22 cellular contexts compared by ENCODE assay signal in genomic region chr19:33673258-33673875, GRCh38. TPM values are rescaled to one million over a fixed set of nuclear protein-coding genes. Genes with fewer than 3 reads are reported as not detected.
DNase-seq lines count a peak whose midpoint lies in the region; FAIRE-seq and TF ChIP-seq lines count a peak whose summit lies in the region.
"Had no signal": no experiment of that assay in that cellular context is flagged by ENCODE, and none has a peak within 500 bp of the region (broad histone marks: within the 10 kb centered on the region; RNA-seq: fewer than 3 reads in every experiment).

No MANE protein-coding gene starts in this region.

- no peak overlapping the region for H2BK120ac ChIP-seq in trophoblast cell (ENCODE audit: insufficient read depth, low read length, poor library complexity)

- intact Hi-C loops in kidney (cut with DNase I) = no loop called here
- intact Hi-C loops in prostate gland (cut with DNase I) = no loop called here

- H2AK5ac ChIP-seq in trophoblast cell (ENCODE audit: low read length) = no peak overlapping the region

- H3K4me2 ChIP-seq in trophoblast cell (ENCODE audit: low read length) = no peak overlapping the region
- H3K4me2 ChIP-seq: KMS-11 had no signal

- no peaks in the 10 kb centered on the region for H3K79me1 ChIP-seq in trophoblast cell (ENCODE audit: low read length)

- no peaks in the 10 kb centered on the region for H3K79me2 ChIP-seq in trophoblast cell (ENCODE audit: control insufficient read depth, insufficient read depth, low read length, poor library complexity)

- no peak overlapping the region for H3K4ac ChIP-seq in trophoblast cell (ENCODE audit: low read depth, low read length)

- H3K4me1 ChIP-seq in kidney (ENCODE audit: control insufficient read depth in 1 of 2, insufficient read depth in 1 of 2, low read depth in 1 of 2, low read length in 2 of 2) (no peaks in the 10 kb centered on the region), trophoblast cell (ENCODE audit: control insufficient read depth in 1 of 2, insufficient read depth in 2 of 2, low read length in 2 of 2) (no peaks in the 10 kb centered on the region), prostate gland (replicated peaks) (no peaks in the 10 kb centered on the region)

- H4K91ac ChIP-seq in trophoblast cell (ENCODE audit: low read depth, low read length) = no peak overlapping the region

- no peak overlapping the region for H3K18ac ChIP-seq in trophoblast cell (ENCODE audit: low read length)

- TF ChIP-seq CTCF in kidney (IDR thresholded peaks at IDR 0.05; ENCODE audit: borderline replicate concordance, extremely low read depth, insufficient read depth) = no peak
- no peak for TF ChIP-seq CTCF in prostate gland (IDR thresholded peaks at IDR 0.05)

- no peak overlapping the region for H4K8ac ChIP-seq in trophoblast cell (ENCODE audit: low read depth, low read length)

- no peak overlapping the region for H2BK5ac ChIP-seq in trophoblast cell (ENCODE audit: low read depth, low read length, poor library complexity)

- H3K9ac ChIP-seq in kidney (ENCODE audit: low read length in 2 of 2) (no peak overlapping the region), trophoblast cell (ENCODE audit: low read length) (no peak overlapping the region)
- H3K9ac ChIP-seq: KMS-11 had no signal

- no peak overlapping the region for H3K4me3 ChIP-seq in kidney (ENCODE audit: low read length in 2 of 2)
- H3K4me3 ChIP-seq in trophoblast cell (ENCODE audit: low read depth, low read length) = peak overlapping the region; percentile 36
- H3K4me3 ChIP-seq in prostate gland = no peak overlapping the region

- peak; percentile 38 for DNase-seq in activated effector memory CD4-positive, alpha-beta T cell treated with anti-CD3 and anti-CD28 coated beads, Interleukin-2, amount 50 U/mL, for 16 hours
- DNase-seq in activated effector memory CD4-positive, alpha-beta T cell treated with Interleukin-2 at 50 U/mL for 16 hours = no peak
- DNase-seq in kidney (peak; percentile 19), trophoblast cell (no peak), caudate nucleus (lab: John Stamatoyannopoulos, UW) (no peak), prostate gland (ENCODE audit: low spot score) (no peak), CD1c-positive myeloid dendritic cell (ENCODE audit: extremely low spot score) (no peak)
- DNase-seq: 8988T, ACHN, BE2C, NCI-H1092, NCI-H2081, NCI-H2227 treated with DMSO at 0.1 percent for 48 hours, SIG-M5 had no signal

- no peak overlapping the region for H3K23ac ChIP-seq in trophoblast cell (ENCODE audit: low read length)

- H4K12ac ChIP-seq in trophoblast cell (ENCODE audit: low read depth, low read length) = no peak overlapping the region

- H3K27ac ChIP-seq in kidney (ENCODE audit: low read depth in 2 of 2, low read length in 2 of 2) (no peak overlapping the region), trophoblast cell (ENCODE audit: low read depth, low read length) (no peak overlapping the region), caudate nucleus (ENCODE audit: low read depth, low read length) (no peak overlapping the region), prostate gland (no peak overlapping the region)
- H3K27ac ChIP-seq: HL-60, KMS-11, RWPE1 had no signal

- no peak overlapping the region for H2BK12ac ChIP-seq in trophoblast cell (ENCODE audit: low read length)

- no peak for TF ChIP-seq POLR2A in prostate gland (IDR thresholded peaks at IDR 0.05)

- no peak overlapping the region for H3K14ac ChIP-seq in trophoblast cell (ENCODE audit: low read length)

- no CpG with 5 or more reads among the region's 9 CpGs for WGBS in trophoblast cell (ENCODE audit: extremely low coverage, insufficient coverage, insufficient read length)
- 73% methylated on average over 9 of the region's 9 CpGs for WGBS in prostate gland

- H3K27me3 ChIP-seq in trophoblast cell (ENCODE audit: insufficient read depth, low read length) (no peaks in the 10 kb centered on the region), prostate gland (replicated peaks; ENCODE audit: insufficient read depth) (peaks cover 3% of the 10 kb centered on the region)
- H3K27me3 ChIP-seq: BE2C had no signal

- H2AFZ ChIP-seq in trophoblast cell (ENCODE audit: insufficient read depth, low read length, poor library complexity) = no peak overlapping the region

- H3K9me3 ChIP-seq in kidney (ENCODE audit: control insufficient read depth in 1 of 2, low read length in 2 of 2) (peaks cover 0 to 2% of the 10 kb centered on the region in 2 donors), trophoblast cell (ENCODE audit: insufficient read depth, low read depth, low read length) (no peaks in the 10 kb centered on the region), prostate gland (no peaks in the 10 kb centered on the region)
- H3K9me3 ChIP-seq: BE2C had no signal

- H3K36me3 ChIP-seq in kidney (ENCODE audit: control insufficient read depth in 1 of 2, insufficient read depth in 2 of 2, low read length in 2 of 2) = no peaks in the 10 kb centered on the region
- H3K36me3 ChIP-seq in trophoblast cell (ENCODE audit: control insufficient read depth in 1 of 2, insufficient read depth in 2 of 2, low read length in 2 of 2) = no peaks in the 10 kb centered on the region
- no peaks in the 10 kb centered on the region for H3K36me3 ChIP-seq in prostate gland
- H3K36me3 ChIP-seq: BE2C had no signal

- no peak for FAIRE-seq in kidney (lab: Jason Lieb, UNC)
- FAIRE-seq: GM19239, H54 had no signal

RNA-seq across cellular contexts. Expression of gene CHST8, which starts 51.6 kb away (rescaled TPM):
- total RNA-seq in kidney (0.28 TPM), prostate gland (1 to 10 TPM; 1.3 to 2.7 TPM)
- not detected for polyA plus RNA-seq in kidney (ENCODE audit: insufficient read depth, low read depth, low replicate concordance)
- 0.21 TPM in 2 replicates for polyA plus RNA-seq in trophoblast cell (2013)
- total RNA-seq: OCI-LY7 had no signal
- polyA plus RNA-seq: CD14-positive monocyte, IgD-negative memory B cell had no signal

Comparison
In these comparisons a context has a peak if more than half of its experiments do, and no peak if none do; other contexts are left out.
1. DNase-seq: peak in activated effector memory CD4-positive, alpha-beta T cell treated with anti-CD3 and anti-CD28 coated beads, Interleukin-2, amount 50 U/mL, for 16 hours (single experiment) and kidney (single experiment); none in activated effector memory CD4-positive, alpha-beta T cell treated with Interleukin-2 at 50 U/mL for 16 hours (single experiment), trophoblast cell (0 of 2), caudate nucleus (0 of 61), prostate gland (single experiment) and CD1c-positive myeloid dendritic cell (single experiment).